Comparison of ENCODE assay signal across 10 cellular contexts in genomic region chr1:58726581-58726980, GRCh38. TPM values are rescaled to one million over a fixed set of nuclear protein-coding genes. Genes with fewer than 3 reads are reported as not detected.
DNase-seq lines count a peak whose midpoint lies in the region; ATAC-seq, FAIRE-seq and TF ChIP-seq lines count a peak whose summit lies in the region.
"Had no signal": no experiment of that assay in that cellular context is flagged by ENCODE, and none has a peak within 500 bp of the region (broad histone marks: within the 10 kb centered on the region; RNA-seq: fewer than 3 reads in every experiment).

No MANE protein-coding gene starts in this region.

- POLR2A ChIA-PET in HEK293T (lab: Yijun Ruan, JAX) = no interaction called here

- H3K27me3 Mint-ChIP-seq in T-helper 2 cell treated with Interferon-gamma antibody and Interleukin-4, amounts not matched to agents 5 μg/mL and 100 μg/mL, for 36 hours (ENCODE audit: low read depth) = no peaks in the 10 kb centered on the region

- H3K27ac Mint-ChIP-seq in T-helper 2 cell treated with Interferon-gamma antibody and Interleukin-4, amounts not matched to agents 5 μg/mL and 100 μg/mL, for 36 hours = peak overlapping the region; percentile 85

- DNase-seq in GM12892 (ENCODE audit: insufficient read length) = no peak
- no peak for DNase-seq in T-helper 2 cell treated with Interferon-gamma antibody and Interleukin-4, amounts not matched to agents 5 μg/mL and 100 μg/mL, for 36 hours (ENCODE audit: low spot score)
- no peak for DNase-seq in NCI-H2107 (lab: John Stamatoyannopoulos, UW)
- DNase-seq in Kasumi-1 (lab: John Stamatoyannopoulos, UW) = no peak
- DNase-seq in HEK293T (ENCODE audit: extremely low spot score) = no peak
- no peak for DNase-seq in HuH-7.5 (ENCODE audit: low spot score)
- DNase-seq: NCI-H774 had no signal

- H3K4me1 Mint-ChIP-seq in T-helper 2 cell treated with Interferon-gamma antibody and Interleukin-4, amounts not matched to agents 5 μg/mL and 100 μg/mL, for 36 hours (ENCODE audit: low read depth) = peaks cover 51% of the 10 kb centered on the region

- peak; percentile 57 for ATAC-seq in GM19463 (IDR thresholded peaks at IDR 0.05; ENCODE audit: unreplicated experiment)
- peak; percentile 85 for ATAC-seq in HG03064 (IDR thresholded peaks at IDR 0.05; ENCODE audit: low read depth, unreplicated experiment)

- peak overlapping the region; percentile 70 for H3K4me3 Mint-ChIP-seq in T-helper 2 cell treated with Interferon-gamma antibody and Interleukin-4, amounts not matched to agents 5 μg/mL and 100 μg/mL, for 36 hours

- H3K36me3 Mint-ChIP-seq in T-helper 2 cell treated with Interferon-gamma antibody and Interleukin-4, amounts not matched to agents 5 μg/mL and 100 μg/mL, for 36 hours (ENCODE audit: low read depth) = peaks cover 16% of the 10 kb centered on the region

- peak; percentile 24 for FAIRE-seq in GM12892 (lab: Jason Lieb, UNC)
- FAIRE-seq: islet of Langerhans had no signal

- no peak for TF ChIP-seq POLR2A in GM12892 (IDR thresholded peaks at IDR 0.05; ENCODE audit: low read depth, low read length)

- no peaks in the 10 kb centered on the region for H3K9me3 Mint-ChIP-seq in T-helper 2 cell treated with Interferon-gamma antibody and Interleukin-4, amounts not matched to agents 5 μg/mL and 100 μg/mL, for 36 hours

- CTCF ChIA-PET in HEK293T (lab: Yijun Ruan, JAX) = interaction anchor here (0.5 to 0.6 kb wide), 2 partner anchors 145 to 372 kb away, joined by 3 read pairs; no protein-coding TSS in a partner anchor

TF ChIP-seq in HEK293T, 16 proteins besides CTCF, POLR2A, EP300 and RAD21:
- no peak for TF ChIP-seq SUZ12 (IDR thresholded peaks at IDR 0.05)
- TF ChIP-seq CTBP1 (IDR thresholded peaks at IDR 0.05; ENCODE audit: borderline replicate concordance) = no peak

RNA-seq across cellular contexts. Expression of gene MYSM1, which starts 26.7 kb away (rescaled TPM):
- 24.9 TPM for polyA plus RNA-seq in GM12892 (2012; ENCODE audit: missing spikeins)

RNA-seq across cellular contexts. Expression of gene JUN, which starts 57.3 kb away (rescaled TPM):
- 5.2 TPM for polyA plus RNA-seq in GM12892 (2012; ENCODE audit: missing spikeins)
